Comparison of ENCODE assay signal across 26 cellular contexts in genomic region chr4:116881077-116881476, GRCh38.
DNase-seq lines count a peak whose midpoint lies in the region; ATAC-seq, FAIRE-seq and TF ChIP-seq lines count a peak whose summit lies in the region.
"Had no signal": no experiment of that assay in that cellular context is flagged by ENCODE, and none has a peak within 500 bp of the region (broad histone marks: within the 10 kb centered on the region; RNA-seq: fewer than 3 reads in every experiment).

No MANE protein-coding gene starts in this region.

- no peak overlapping the region for H2AFZ ChIP-seq in HepG2 (ENCODE audit: low read length)
- H2AFZ ChIP-seq in MM.1S (ENCODE audit: low read length): no peak overlapping the region
- H2AFZ ChIP-seq: hepatocyte had no signal

- TF ChIP-seq POLR2A in HepG2 (IDR thresholded peaks at IDR 0.05; ENCODE audit: insufficient read depth in 1 of 2, low read depth in 2 of 2, low read length in 2 of 2): no peak

- no peaks in the 10 kb centered on the region for H3F3A ChIP-seq in MM.1S (ENCODE audit: insufficient read depth, low read length)

- POLR2A ChIA-PET in HepG2 (lab: Yijun Ruan, JAX): no interaction called here

- BruUV-seq in HepG2 (replicated peaks; lab: Mats Ljungman, UMichigan): no TSS peak

- CTCF ChIA-PET in HepG2 (lab: Yijun Ruan, JAX; ENCODE audit: low intra/inter-chr PET ratio, low total read pairs): no interaction called here

- H3K9ac ChIP-seq in kidney (ENCODE audit: low read length in 2 of 2) (no peak overlapping the region), HepG2 (ENCODE audit: insufficient read depth, low read depth, low read length) (no peak overlapping the region), MM.1S (ENCODE audit: low read length) (no peak overlapping the region)

- no peaks in the 10 kb centered on the region for H3K79me2 ChIP-seq in HepG2 (ENCODE audit: insufficient read depth, low read length)
- no peaks in the 10 kb centered on the region for H3K79me2 ChIP-seq in MM.1S (ENCODE audit: low read length)
- H3K79me2 ChIP-seq: hepatocyte had no signal

- H3K27ac ChIP-seq in kidney (ENCODE audit: low read depth in 2 of 2, low read length in 2 of 2) (no peak overlapping the region), HepG2 (ENCODE audit: extremely low read length, insufficient read depth, low read length) (no peak overlapping the region), MM.1S (ENCODE audit: low read length) (no peak overlapping the region)
- H3K27ac ChIP-seq: body of pancreas, C4-2B, hepatocyte had no signal

- H3K9me3 ChIP-seq in kidney (ENCODE audit: control insufficient read depth in 1 of 2, low read length in 2 of 2) (no peaks in the 10 kb centered on the region), HepG2 (ENCODE audit: low read length) (no peaks in the 10 kb centered on the region), MM.1S (replicated peaks; ENCODE audit: insufficient read depth, low read length) (no peaks in the 10 kb centered on the region)
- H3K9me3 ChIP-seq: body of pancreas, mucosa of descending colon had no signal

- no peaks in the 10 kb centered on the region for H3K9me2 ChIP-seq in MM.1S (replicated peaks; ENCODE audit: insufficient read depth, low read length)

- H3K4me3 ChIP-seq in kidney (ENCODE audit: low read length in 2 of 2) (peak overlapping the region in 1 of 2 donors; percentile 3), HepG2 (replicated peaks in 1 of 3; ENCODE audit: insufficient read depth in 1 of 3, low read depth in 2 of 3, low read length in 3 of 3) (no peak overlapping the region), MM.1S (ENCODE audit: low read length) (no peak overlapping the region)
- H3K4me3 ChIP-seq: body of pancreas, hepatocyte, mucosa of descending colon had no signal

- no peaks in the 10 kb centered on the region for H3K27me3 ChIP-seq in HepG2 (ENCODE audit: control insufficient read depth in 1 of 2, insufficient read depth in 2 of 2, low read length in 2 of 2)
- H3K27me3 ChIP-seq in MM.1S (replicated peaks; ENCODE audit: insufficient read depth, low read length): no peaks in the 10 kb centered on the region
- H3K27me3 ChIP-seq: body of pancreas, hepatocyte had no signal

- ATAC-seq in GM18870 (IDR thresholded peaks at IDR 0.05; ENCODE audit: unreplicated experiment): peak; percentile 88
- peak; percentile 63 for ATAC-seq in GM21786 (IDR thresholded peaks at IDR 0.05; ENCODE audit: unreplicated experiment)
- ATAC-seq in HG03139 (IDR thresholded peaks at IDR 0.05; ENCODE audit: unreplicated experiment): peak; percentile 90
- ATAC-seq in HepG2: no peak
- ATAC-seq: body of pancreas, esophagus mucosa, mucosa of descending colon, WTC11 had no signal

- intact Hi-C loops in kidney (cut with DNase I): no loop called here
- intact Hi-C loops in HepG2 (cut with micrococcal nuclease; ENCODE audit: unreplicated experiment): no loop called here

- TF ChIP-seq CTCF in kidney (IDR thresholded peaks at IDR 0.05; ENCODE audit: borderline replicate concordance, extremely low read depth, insufficient read depth) (no peak), HepG2 (CRISPR knock-in tag; IDR thresholded peaks at IDR 0.05) (no peak), MM.1S (IDR thresholded peaks at IDR 0.05; ENCODE audit: low read length) (no peak)

- peak; percentile 11 for FAIRE-seq in kidney (lab: Jason Lieb, UNC)
- FAIRE-seq in HepG2 (lab: Jason Lieb, UNC): no peak

- no peak overlapping the region for H3K4me2 ChIP-seq in HepG2 (ENCODE audit: low read depth, low read length)
- no peak overlapping the region for H3K4me2 ChIP-seq in MM.1S (ENCODE audit: low read depth, low read length)
- H3K4me2 ChIP-seq: hepatocyte had no signal

- in situ Hi-C loops in HepG2 (cut with HindIII; ENCODE audit: extremely low pct_ligation_motif_present, low pct_unique_long_range_greater_than_20kb): no loop called here

- no peak for TF ChIP-seq RAD21 in HepG2 (CRISPR knock-in tag; IDR thresholded peaks at IDR 0.05)

- H3K36me3 ChIP-seq in kidney (ENCODE audit: control insufficient read depth in 1 of 2, insufficient read depth in 2 of 2, low read length in 2 of 2): no peaks in the 10 kb centered on the region
- no peaks in the 10 kb centered on the region for H3K36me3 ChIP-seq in HepG2 (replicated peaks in 1 of 2; ENCODE audit: control insufficient read depth in 1 of 2, insufficient read depth in 2 of 2, low read length in 2 of 2)
- no peaks in the 10 kb centered on the region for H3K36me3 ChIP-seq in MM.1S (replicated peaks; ENCODE audit: insufficient read depth, low read length)

- DNase-seq in kidney (no peak), HepG2 (ENCODE audit: low spot score) (no peak), MM.1S (no peak), C1 segment of cervical spinal cord (lab: John Stamatoyannopoulos, UW) (no peak)
- DNase-seq in activated effector memory CD4-positive, alpha-beta T cell treated with Interleukin-2 at 50 U/mL for 16 hours: no peak
- DNase-seq: activated CD4-positive, alpha-beta T cell treated with anti-CD3 and anti-CD28 coated beads, Interleukin-2, amount 50 U/mL, for 4 hours; activated effector memory CD4-positive, alpha-beta T cell treated with anti-CD3 and anti-CD28 coated beads, Interleukin-2, amount 50 U/mL, for 16 hours; body of pancreas; effector memory CD4-positive, alpha-beta T cell; EL; foreskin melanocyte; H7; immature natural killer cell; mucosa of descending colon; NCI-H187; NCI-H748 treated with DMSO at 0.1 percent for 48 hours; Right ventricle myocardium superior; substantia nigra; T-helper 9 cell had no signal

- no peak for TF ChIP-seq EP300 in HepG2 (IDR thresholded peaks at IDR 0.05; ENCODE audit: low read depth in 2 of 2, low read length in 2 of 2)
- TF ChIP-seq EP300 in HepG2 (CRISPR knock-in tag; IDR thresholded peaks at IDR 0.05; ENCODE audit: borderline replicate concordance): no peak

- 0% methylated on average over 1 of the region's 1 CpG for WGBS in HepG2 (ENCODE audit: low lambda C conversion rate)

- H4K20me1 ChIP-seq in HepG2 (ENCODE audit: insufficient read depth, low read length) (no peaks in the 10 kb centered on the region), MM.1S (ENCODE audit: insufficient read depth, low read length) (no peaks in the 10 kb centered on the region)

- no peaks in the 10 kb centered on the region for H3K4me1 ChIP-seq in kidney (ENCODE audit: control insufficient read depth in 1 of 2, insufficient read depth in 1 of 2, low read depth in 1 of 2, low read length in 2 of 2)
- no peaks in the 10 kb centered on the region for H3K4me1 ChIP-seq in HepG2 (ENCODE audit: insufficient read depth, low read length)
- H3K4me1 ChIP-seq in MM.1S (ENCODE audit: low read length): no peaks in the 10 kb centered on the region
- H3K4me1 ChIP-seq: body of pancreas had no signal

TF ChIP-seq in HepG2, 621 proteins besides CTCF, POLR2A, EP300 and RAD21:
- TF ChIP-seq FOXK2 (IDR thresholded peaks at IDR 0.05) (no peak), REL (CRISPR knock-in tag; conservative IDR thresholded peaks at IDR 0.05) (no peak), LBX2 (CRISPR knock-in tag; IDR thresholded peaks at IDR 0.05; ENCODE audit: borderline replicate concordance) (no peak), ZNF335 (CRISPR knock-in tag; IDR thresholded peaks at IDR 0.05) (no peak), ZBTB33 (CRISPR knock-in tag; IDR thresholded peaks at IDR 0.05) (no peak), ZNF777 (CRISPR knock-in tag; IDR thresholded peaks at IDR 0.05) (no peak), SOX5 (CRISPR knock-in tag; IDR thresholded peaks at IDR 0.05; ENCODE audit: borderline replicate concordance) (no peak), CHD4 (IDR thresholded peaks at IDR 0.05; ENCODE audit: borderline replicate concordance, low read length) (no peak), CCAR2 (optimal IDR thresholded peaks at IDR 0.05; ENCODE audit: low read depth, low read length) (no peak), ZBTB43 (CRISPR knock-in tag; conservative IDR thresholded peaks at IDR 0.05) (no peak), SNAI1 (CRISPR knock-in tag; IDR thresholded peaks at IDR 0.05; ENCODE audit: borderline replicate concordance) (no peak), KMT2B (CRISPR knock-in tag; IDR thresholded peaks at IDR 0.05) (no peak)
